In genomic region chr11:46361283-46362145, GRCh38 we compare ENCODE assay signal across 9 cellular contexts. TPM values are rescaled to one million over a fixed set of nuclear protein-coding genes. Genes with fewer than 3 reads are reported as not detected.
DNase-seq lines count a peak whose midpoint lies in the region; ATAC-seq and TF ChIP-seq lines count a peak whose summit lies in the region.
"Had no signal": no experiment of that assay in that cellular context is flagged by ENCODE, and none has a peak within 500 bp of the region (broad histone marks: within the 10 kb centered on the region; RNA-seq: fewer than 3 reads in every experiment).

No MANE protein-coding gene starts in this region.

- no peak for TF ChIP-seq CTCF in Peyer's patch (IDR thresholded peaks at IDR 0.05)

- no peaks in the 10 kb centered on the region for H3K36me3 ChIP-seq in Peyer's patch

- peak overlapping the region; percentile 5 to 48 (median 33) for H3K4me3 ChIP-seq in Peyer's patch
- peak overlapping the region; percentile 32 for H3K4me3 ChIP-seq in right cardiac atrium (ENCODE audit: low read length)
- H3K4me3 ChIP-seq in skin epidermis, result peak overlapping the region; percentile 4 to 28 (median 17)
- H3K4me3 ChIP-seq: A549 had no signal

- DNase-seq in NCI-H510A treated with DMSO at 0.1 percent for 48 hours (lab: John Stamatoyannopoulos, UW) (peak; percentile 16), NCI-H510A (lab: John Stamatoyannopoulos, UW) (no peak), Peyer's patch (peak in 2 of 3 donors; percentile 62 to 72), right cardiac atrium (peak; percentile 73 to 92 (median 88)), NCI-H146 treated with DMSO at 0.1 percent for 48 hours (lab: John Stamatoyannopoulos, UW; ENCODE audit: unreplicated experiment) (no peak)
- peak; percentile 69 for DNase-seq in activated naive CD4-positive, alpha-beta T cell treated with anti-CD3 and anti-CD28 coated beads, Interleukin-2, amount 50 U/mL, for 16 hours

- H3K27me3 ChIP-seq in Peyer's patch (no peaks in the 10 kb centered on the region), right cardiac atrium (ENCODE audit: control insufficient read depth, insufficient read depth) (no peaks in the 10 kb centered on the region)

- peak; percentile 70 for ATAC-seq in HG03097 (IDR thresholded peaks at IDR 0.05; ENCODE audit: low FRiP score, unreplicated experiment)
- peak; percentile 72 to 79 for ATAC-seq in right cardiac atrium
- ATAC-seq: A549 had no signal

- TF ChIP-seq POLR2A in Peyer's patch (IDR thresholded peaks at IDR 0.05), result no peak

- H3K27ac ChIP-seq in Peyer's patch, result peak overlapping the region; percentile 16 to 73 (median 61)
- H3K27ac ChIP-seq in right cardiac atrium (ENCODE audit: low read length), result peak overlapping the region; percentile 83
- H3K27ac ChIP-seq in skin epidermis, result peak overlapping the region in 20 of 21 experiments; percentile 50 to 95 (median 80)
- H3K27ac ChIP-seq: A549 had no signal

- WGBS in right cardiac atrium, result 8% methylated on average over 26 of the region's 26 CpGs

- intact Hi-C loops in right cardiac atrium (cut with DNase I), result no loop called here

- H3K4me1 ChIP-seq in Peyer's patch, result peaks cover 0 to 43% (median 14%) of the 10 kb centered on the region in 4 donors
- H3K4me1 ChIP-seq in right cardiac atrium (ENCODE audit: control insufficient read depth, insufficient read depth, low read length), result peaks cover 10% of the 10 kb centered on the region

- no peaks in the 10 kb centered on the region for H3K9me3 ChIP-seq in Peyer's patch
- H3K9me3 ChIP-seq in right cardiac atrium (ENCODE audit: control insufficient read depth, low read length), result no peaks in the 10 kb centered on the region
- H3K9me3 ChIP-seq: A549 had no signal

RNA-seq across cellular contexts. Expression of gene DGKZ, which starts 14.3 kb away (rescaled TPM):
- total RNA-seq in Peyer's patch (100 to 1,000 TPM; 104 to 270 (median 200) TPM), right cardiac atrium (100 to 1,000 TPM in 2 of 4 donors, 10 to 100 TPM in 2; 75.8 to 108 (median 100) TPM)
- polyA plus RNA-seq in right cardiac atrium, result 87.5 TPM

RNA-seq across cellular contexts. Expression of gene MDK, which starts 20.0 kb away (rescaled TPM):
- 100 to 1,000 TPM in 3 of 4 donors, 10 to 100 TPM in 1; 22.3 to 340 (median 205) TPM for total RNA-seq in Peyer's patch
- total RNA-seq in right cardiac atrium, result 10 to 100 TPM in 3 of 4 donors, 1 to 10 TPM in 1; 9.9 to 18.8 (median 11.9) TPM
- 10.1 TPM for polyA plus RNA-seq in right cardiac atrium

RNA-seq across cellular contexts. Expression of gene CHRM4, which starts 30.1 kb away (rescaled TPM):
- 10 to 100 TPM; 11.5 to 16.5 (median 13.0) TPM for total RNA-seq in Peyer's patch
- under 1 TPM in 2 of 4 donors, not detected in 2; 0.14 to 0.53 TPM for total RNA-seq in right cardiac atrium
- polyA plus RNA-seq in right cardiac atrium, result 0.20 TPM

Comparison
In these comparisons a context has a peak if more than half of its experiments do, and no peak if none do; other contexts are left out.
1. DNase-seq: peak in NCI-H510A treated with DMSO at 0.1 percent for 48 hours (single experiment), Peyer's patch (2 of 3), activated naive CD4-positive, alpha-beta T cell treated with anti-CD3 and anti-CD28 coated beads, Interleukin-2, amount 50 U/mL, for 16 hours (single experiment) and right cardiac atrium (3 of 3); none in NCI-H510A (single experiment) and NCI-H146 treated with DMSO at 0.1 percent for 48 hours (single experiment).
2. RNA of gene CHRM4, which starts 30.1 kb away (total RNA-seq): 11.5 to 16.5 TPM in Peyer's patch; 0.14 to 0.53 TPM in right cardiac atrium; every median in the first group is over 4 times any median in the second.
3. Peak in every context shown above with its lines, with median percentiles within 50 percentile points of each other: H3K27ac ChIP-seq and H3K4me3 ChIP-seq.